8 cellular contexts compared by ENCODE assay signal in the genomic region with DNA sequence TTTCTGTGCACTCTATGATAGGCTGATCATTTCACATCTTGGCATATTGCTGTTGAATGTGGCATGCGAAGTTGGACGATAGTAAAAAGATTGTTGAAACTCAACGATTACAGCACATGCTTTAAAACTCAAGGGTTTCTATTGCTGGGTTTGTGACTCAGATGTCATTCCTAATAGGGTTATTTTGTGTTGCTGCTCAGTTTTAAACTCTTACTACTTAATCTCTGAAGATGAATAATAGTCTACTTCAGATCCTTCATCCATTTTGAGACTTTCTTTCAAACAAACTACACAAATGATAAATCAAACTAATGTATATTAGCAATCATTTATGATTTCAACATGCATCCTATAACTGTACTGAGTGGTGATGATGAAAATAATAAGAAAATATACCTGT.
DNase-seq lines count a peak whose midpoint lies in the region; ATAC-seq and TF ChIP-seq lines count a peak whose summit lies in the region.

No MANE protein-coding gene starts in this region.

- no peaks in the 10 kb centered on the region for H3K79me2 ChIP-seq in SK-N-SH (ENCODE audit: insufficient read depth)

- H3K9me2 ChIP-seq in SK-N-SH, result no peaks in the 10 kb centered on the region

- 89% methylated on average over 3 of the region's 3 CpGs for WGBS in SK-N-SH (ENCODE audit: low lambda C conversion rate)

- peaks cover 0 to 5% of the 10 kb centered on the region in 2 experiments; a peak in 2 of 4 replicates for H3K4me1 ChIP-seq in SK-N-SH (ENCODE audit: control insufficient read depth in 1 of 2, insufficient read depth in 2 of 2, low read depth in 1 of 2, low read length in 1 of 2)

- H3F3A ChIP-seq in SK-N-SH (replicated peaks; ENCODE audit: insufficient read depth), result peaks cover 7% of the 10 kb centered on the region

- CTCF ChIA-PET in activated CD4-positive, alpha-beta T cell treated with anti-CD3 and anti-CD28 coated beads for 36 hours (lab: Charles Lee), result interaction anchor here (0.9 to 3.7 kb wide), 4 partner anchors 12 to 103 kb away, joined by 3 to 17 read pairs (median 8); no protein-coding TSS in a partner anchor
- CTCF ChIA-PET in SK-N-SH (lab: Yijun Ruan, JAX), result interaction anchor here (1.7 kb wide), 1 partner anchor 14 kb away, joined by 6 read pairs; no protein-coding TSS in a partner anchor

- H3K4me3 ChIP-seq in SK-N-SH (ENCODE audit: low read depth in 2 of 2, low read length in 1 of 2) (no peak overlapping the region), fibroblast of villous mesenchyme (ENCODE audit: low read depth, low read length) (no peak overlapping the region)

- no peak overlapping the region for H3K27ac ChIP-seq in SK-N-SH (ENCODE audit: low read depth in 2 of 2, low read length in 1 of 2)
- H3K27ac ChIP-seq in substantia nigra (ENCODE audit: low read depth, low read length, poor library complexity, severe bottlenecking), result peak overlapping the region; percentile 21

- TF ChIP-seq CTCF in SK-N-SH (IDR thresholded peaks at IDR 0.05), result no peak
- no peak for TF ChIP-seq CTCF in fibroblast of villous mesenchyme (IDR thresholded peaks at IDR 0.05; ENCODE audit: insufficient read depth, low read depth, low read length)

- H3K27me3 ChIP-seq in SK-N-SH (ENCODE audit: insufficient read depth), result no peaks in the 10 kb centered on the region

- H3K36me3 Mint-ChIP-seq in activated CD4-positive, alpha-beta T cell treated with anti-CD3 and anti-CD28 coated beads for 36 hours (ENCODE audit: low read depth), result peaks cover 5% of the 10 kb centered on the region

- H3K9me3 Mint-ChIP-seq in activated CD4-positive, alpha-beta T cell treated with anti-CD3 and anti-CD28 coated beads for 36 hours (ENCODE audit: low read depth), result no peaks in the 10 kb centered on the region

- H3K9ac ChIP-seq in SK-N-SH, result no peak overlapping the region

- POLR2A ChIA-PET in activated CD4-positive, alpha-beta T cell treated with anti-CD3 and anti-CD28 coated beads for 36 hours (lab: Charles Lee), result interaction anchor here (0.6 kb wide), 1 partner anchor 69 kb away, joined by 4 read pairs; no protein-coding TSS in a partner anchor
- POLR2A ChIA-PET in SK-N-SH (lab: Yijun Ruan, JAX), result no interaction called here

- TF ChIP-seq RAD21 in SK-N-SH (IDR thresholded peaks at IDR 0.05; ENCODE audit: low read length), result no peak

- no peaks in the 10 kb centered on the region for H3K36me3 ChIP-seq in SK-N-SH (replicated peaks in 1 of 2; ENCODE audit: control insufficient read depth in 1 of 2, insufficient read depth in 2 of 2, low read length in 1 of 2)

- peaks cover 80% of the 10 kb centered on the region for H3K4me1 Mint-ChIP-seq in activated CD4-positive, alpha-beta T cell treated with anti-CD3 and anti-CD28 coated beads for 36 hours

- no peaks in the 10 kb centered on the region for H4K20me1 ChIP-seq in SK-N-SH (ENCODE audit: insufficient read depth)

- no peaks in the 10 kb centered on the region for H3K27me3 Mint-ChIP-seq in activated CD4-positive, alpha-beta T cell treated with anti-CD3 and anti-CD28 coated beads for 36 hours

- no peak overlapping the region for H3K4me2 ChIP-seq in SK-N-SH

- ATAC-seq in activated CD4-positive, alpha-beta T cell treated with anti-CD3 and anti-CD28 coated beads for 36 hours, result peak; percentile 28
- no peak for ATAC-seq in GM19463 (IDR thresholded peaks at IDR 0.05; ENCODE audit: unreplicated experiment)

- DNase-seq in activated CD4-positive, alpha-beta T cell treated with anti-CD3 and anti-CD28 coated beads for 36 hours, result no peak
- DNase-seq in activated CD4-positive, alpha-beta T cell treated with anti-CD3 and anti-CD28 coated beads, Interleukin-2, amount 50 U/mL, for 1 hour, result no peak
- DNase-seq in SK-N-SH (no peak), fibroblast of villous mesenchyme (ENCODE audit: low read depth) (peak; percentile 39), substantia nigra (lab: John Stamatoyannopoulos, UW) (no peak), NCI-H446 treated with DMSO at 0.1 percent for 48 hours (lab: John Stamatoyannopoulos, UW) (no peak)
- DNase-seq in central memory CD4-positive, alpha-beta T cell, result no peak

- H3K4me3 Mint-ChIP-seq in activated CD4-positive, alpha-beta T cell treated with anti-CD3 and anti-CD28 coated beads for 36 hours, result peak overlapping the region; percentile 72

- no peak overlapping the region for H2AFZ ChIP-seq in SK-N-SH (ENCODE audit: low read depth)

- no peaks in the 10 kb centered on the region for H3K9me3 ChIP-seq in SK-N-SH

- intact Hi-C loops in activated CD4-positive, alpha-beta T cell treated with anti-CD3 and anti-CD28 coated beads for 36 hours (cut with DNase I, micrococcal nuclease), result loop anchor here (1.0 to 10.0 kb wide), 7 partner anchors 8 to 1433 kb away; a partner anchor contains a TSS

- TF ChIP-seq EP300 in SK-N-SH (IDR thresholded peaks at IDR 0.05; ENCODE audit: borderline replicate concordance in 1 of 2, low read depth in 1 of 2, low read length in 1 of 2), result no peak

- peak overlapping the region; percentile 96 for H3K27ac Mint-ChIP-seq in activated CD4-positive, alpha-beta T cell treated with anti-CD3 and anti-CD28 coated beads for 36 hours

TF ChIP-seq in SK-N-SH, 30 proteins besides CTCF, POLR2A, EP300 and RAD21:
- TF ChIP-seq GATA2 (CRISPR knock-in tag; IDR thresholded peaks at IDR 0.05) (no peak), NFIC (IDR thresholded peaks at IDR 0.05; ENCODE audit: borderline replicate concordance) (no peak), TCF12 (IDR thresholded peaks at IDR 0.05) (no peak), RCOR1 (IDR thresholded peaks at IDR 0.05; ENCODE audit: low read length) (no peak)
- TF ChIP-seq, protein P1, sequence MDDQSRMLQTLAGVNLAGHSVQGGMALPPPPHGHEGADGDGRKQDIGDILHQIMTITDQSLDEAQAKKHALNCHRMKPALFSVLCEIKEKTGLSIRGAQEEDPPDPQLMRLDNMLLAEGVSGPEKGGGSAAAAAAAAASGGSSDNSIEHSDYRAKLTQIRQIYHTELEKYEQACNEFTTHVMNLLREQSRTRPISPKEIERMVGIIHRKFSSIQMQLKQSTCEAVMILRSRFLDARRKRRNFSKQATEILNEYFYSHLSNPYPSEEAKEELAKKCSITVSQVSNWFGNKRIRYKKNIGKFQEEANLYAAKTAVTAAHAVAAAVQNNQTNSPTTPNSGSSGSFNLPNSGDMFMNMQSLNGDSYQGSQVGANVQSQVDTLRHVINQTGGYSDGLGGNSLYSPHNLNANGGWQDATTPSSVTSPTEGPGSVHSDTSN (IDR thresholded peaks at IDR 0.05), result 0 out of 2 replicates have a peak, but pooled peaks have one; percentile 12
